Comparison of ENCODE assay signal across 43 cellular contexts in genomic region chr4:70080205-70080604, GRCh38. TPM values are rescaled to one million over a fixed set of nuclear protein-coding genes. Genes with fewer than 3 reads are reported as not detected.
"Had no signal": no experiment of that assay in that cellular context is flagged by ENCODE, and none has a peak within 500 bp of the region (broad histone marks: within the 10 kb centered on the region; RNA-seq: fewer than 3 reads in every experiment).

No MANE protein-coding gene starts in this region.

- H3K27ac ChIP-seq: adrenal gland, ascending aorta, body of pancreas, brain microvascular endothelial cell, breast epithelium, cardiac muscle cell had no signal

- H3K9me3 ChIP-seq: adrenal gland, ascending aorta, body of pancreas, breast epithelium had no signal

- ATAC-seq: activated naive CD4-positive, alpha-beta T cell treated with anti-CD3 and anti-CD28 coated beads, Interleukin-2, amount 50 U/mL, for 72 hours; activated naive CD8-positive, alpha-beta T cell treated with anti-CD3 and anti-CD28 coated beads, Interleukin-2, amount 50 U/mL, for 24 hours; activated T-cell treated with anti-CD3 and anti-CD28 coated beads, Interleukin-2, amount 50 U/mL, for 4 hours; activated T-cell treated with anti-CD3 and anti-CD28 coated beads, Interleukin-2, amount 50 U/mL, for 72 hours; activated T-helper 17 cell treated with anti-CD3 and anti-CD28 coated beads, Interleukin-2, amount 50 U/mL, for 72 hours; body of pancreas had no signal

- H3K4me3 Mint-ChIP-seq: activated naive CD4-positive, alpha-beta T cell treated with anti-CD3 and anti-CD28 coated beads for 36 hours; activated naive CD4-positive, alpha-beta T cell treated with anti-CD3 and anti-CD28 coated beads, Interleukin-2, amount 10 ng/mL, durations not matched to agents 7 days and 5 days; activated naive CD4-positive, alpha-beta T cell treated with anti-CD3 and anti-CD28 coated beads, Interleukin-2, amount 50 U/mL, for 24 hours; activated naive CD8-positive, alpha-beta T cell; activated naive CD8-positive, alpha-beta T cell treated with anti-CD3 and anti-CD28 coated beads for 36 hours; activated naive CD8-positive, alpha-beta T cell treated with anti-CD3 and anti-CD28 coated beads, Interleukin-2, amount 10 ng/mL, durations not matched to agents 7 days and 5 days; activated naive CD8-positive, alpha-beta T cell treated with anti-CD3 and anti-CD28 coated beads, Interleukin-2, amount 50 U/mL, for 24 hours; activated T-cell treated with anti-CD3 and anti-CD28 coated beads, Interleukin-2, amount 50 U/mL, for 24 hours; activated T-cell treated with anti-CD3 and anti-CD28 coated beads, Interleukin-2, amount 50 U/mL, for 4 hours; activated T-cell treated with anti-CD3 and anti-CD28 coated beads, Interleukin-2, amount 50 U/mL, for 72 hours; activated T-helper 1 cell treated with anti-CD3 and anti-CD28 coated beads, Interleukin-12 subunit alpha, Interleukin-12 subunit beta, Interleukin-2, Interleukin-4 antibody, amounts not matched to agents 30 ng/mL and 10 ng/mL and 1 ng/mL, durations not matched to agents 14 hours and 24 hours and 36 hours; activated T-helper 17 cell treated with anti-CD3 and anti-CD28 coated beads, Interleukin-2, amount 50 U/mL, for 72 hours; brain; central memory CD8-positive, alpha-beta T cell had no signal

- H3K27me3 Mint-ChIP-seq: activated naive CD4-positive, alpha-beta T cell treated with anti-CD3 and anti-CD28 coated beads, Interleukin-2, amount 10 ng/mL, durations not matched to agents 7 days and 5 days; activated naive CD4-positive, alpha-beta T cell treated with anti-CD3 and anti-CD28 coated beads, Interleukin-2, amount 50 U/mL, for 24 hours; activated naive CD8-positive, alpha-beta T cell; activated naive CD8-positive, alpha-beta T cell treated with anti-CD3 and anti-CD28 coated beads for 36 hours; activated naive CD8-positive, alpha-beta T cell treated with anti-CD3 and anti-CD28 coated beads, Interleukin-2, amount 10 ng/mL, durations not matched to agents 7 days and 5 days; activated naive CD8-positive, alpha-beta T cell treated with anti-CD3 and anti-CD28 coated beads, Interleukin-2, amount 50 U/mL, for 24 hours; activated T-cell treated with anti-CD3 and anti-CD28 coated beads, Interleukin-2, amount 50 U/mL, for 24 hours; activated T-helper 17 cell treated with anti-CD3 and anti-CD28 coated beads, Interleukin-2, amount 50 U/mL, for 72 hours; brain; central memory CD8-positive, alpha-beta T cell had no signal

- H3K36me3 Mint-ChIP-seq: activated naive CD4-positive, alpha-beta T cell treated with anti-CD3 and anti-CD28 coated beads, Interleukin-2, amount 10 ng/mL, durations not matched to agents 7 days and 5 days; activated naive CD4-positive, alpha-beta T cell treated with anti-CD3 and anti-CD28 coated beads, Interleukin-2, amount 50 U/mL, for 24 hours; activated naive CD4-positive, alpha-beta T cell treated with anti-CD3 and anti-CD28 coated beads, Interleukin-2, amount 50 U/mL, for 72 hours; activated naive CD8-positive, alpha-beta T cell; activated naive CD8-positive, alpha-beta T cell treated with anti-CD3 and anti-CD28 coated beads for 36 hours; activated naive CD8-positive, alpha-beta T cell treated with anti-CD3 and anti-CD28 coated beads, Interleukin-2, amount 10 ng/mL, durations not matched to agents 7 days and 5 days; brain had no signal

- H3K4me1 Mint-ChIP-seq: activated naive CD4-positive, alpha-beta T cell treated with anti-CD3 and anti-CD28 coated beads, Interleukin-2, amount 10 ng/mL, durations not matched to agents 7 days and 5 days; activated naive CD4-positive, alpha-beta T cell treated with anti-CD3 and anti-CD28 coated beads, Interleukin-2, amount 50 U/mL, for 24 hours; activated naive CD8-positive, alpha-beta T cell treated with anti-CD3 and anti-CD28 coated beads for 36 hours; activated naive CD8-positive, alpha-beta T cell treated with anti-CD3 and anti-CD28 coated beads, Interleukin-2, amount 10 ng/mL, durations not matched to agents 7 days and 5 days; activated naive CD8-positive, alpha-beta T cell treated with anti-CD3 and anti-CD28 coated beads, Interleukin-2, amount 50 U/mL, for 24 hours; activated T-helper 17 cell treated with anti-CD3 and anti-CD28 coated beads, Interleukin-2, amount 50 U/mL, for 72 hours; brain; central memory CD8-positive, alpha-beta T cell had no signal

- FAIRE-seq: astrocyte, bronchial epithelial cell had no signal

- H3K27ac Mint-ChIP-seq: activated naive CD4-positive, alpha-beta T cell treated with anti-CD3 and anti-CD28 coated beads for 36 hours; activated naive CD4-positive, alpha-beta T cell treated with anti-CD3 and anti-CD28 coated beads, Interleukin-2, amount 10 ng/mL, durations not matched to agents 7 days and 5 days; activated naive CD4-positive, alpha-beta T cell treated with anti-CD3 and anti-CD28 coated beads, Interleukin-2, amount 50 U/mL, for 24 hours; activated naive CD4-positive, alpha-beta T cell treated with anti-CD3 and anti-CD28 coated beads, Interleukin-2, amount 50 U/mL, for 72 hours; activated naive CD8-positive, alpha-beta T cell; activated naive CD8-positive, alpha-beta T cell treated with anti-CD3 and anti-CD28 coated beads for 36 hours; activated naive CD8-positive, alpha-beta T cell treated with anti-CD3 and anti-CD28 coated beads, Interleukin-2, amount 10 ng/mL, durations not matched to agents 7 days and 5 days; activated naive CD8-positive, alpha-beta T cell treated with anti-CD3 and anti-CD28 coated beads, Interleukin-2, amount 50 U/mL, for 24 hours; activated T-cell treated with anti-CD3 and anti-CD28 coated beads, Interleukin-2, amount 50 U/mL, for 24 hours; activated T-cell treated with anti-CD3 and anti-CD28 coated beads, Interleukin-2, amount 50 U/mL, for 72 hours; activated T-helper 1 cell treated with anti-CD3 and anti-CD28 coated beads, Interleukin-12 subunit alpha, Interleukin-12 subunit beta, Interleukin-2, Interleukin-4 antibody, amounts not matched to agents 30 ng/mL and 10 ng/mL and 1 ng/mL, durations not matched to agents 14 hours and 24 hours and 36 hours; activated T-helper 17 cell treated with anti-CD3 and anti-CD28 coated beads, Interleukin-2, amount 50 U/mL, for 72 hours; activated T-helper 2 cell treated with anti-CD3 and anti-CD28 coated beads, Interferon-gamma antibody, Interleukin-2, Interleukin-4, amounts not matched to agents 10 μg/mL and 5 μg/mL and 100 μg/mL, durations not matched to agents 14 hours and 24 hours and 36 hours; brain had no signal

- H3K4me1 ChIP-seq: adrenal gland, ascending aorta, body of pancreas, breast epithelium had no signal

- H3K4me3 ChIP-seq: adrenal gland, ascending aorta, body of pancreas, breast epithelium, cardiac muscle cell had no signal

- H3K36me3 ChIP-seq: adrenal gland, ascending aorta, brain microvascular endothelial cell, breast epithelium, cardiac muscle cell had no signal

- H3K9me3 Mint-ChIP-seq: activated naive CD4-positive, alpha-beta T cell treated with anti-CD3 and anti-CD28 coated beads for 36 hours; activated naive CD4-positive, alpha-beta T cell treated with anti-CD3 and anti-CD28 coated beads, Interleukin-2, amount 50 U/mL, for 24 hours; activated naive CD4-positive, alpha-beta T cell treated with anti-CD3 and anti-CD28 coated beads, Interleukin-2, amount 50 U/mL, for 72 hours; activated naive CD8-positive, alpha-beta T cell treated with anti-CD3 and anti-CD28 coated beads for 36 hours; activated naive CD8-positive, alpha-beta T cell treated with anti-CD3 and anti-CD28 coated beads, Interleukin-2, amount 10 ng/mL, durations not matched to agents 7 days and 5 days; activated naive CD8-positive, alpha-beta T cell treated with anti-CD3 and anti-CD28 coated beads, Interleukin-2, amount 50 U/mL, for 24 hours; activated T-cell treated with anti-CD3 and anti-CD28 coated beads, Interleukin-2, amount 50 U/mL, for 24 hours; activated T-cell treated with anti-CD3 and anti-CD28 coated beads, Interleukin-2, amount 50 U/mL, for 72 hours; activated T-helper 1 cell treated with anti-CD3 and anti-CD28 coated beads, Interleukin-12 subunit alpha, Interleukin-12 subunit beta, Interleukin-2, Interleukin-4 antibody, amounts not matched to agents 30 ng/mL and 10 ng/mL and 1 ng/mL, durations not matched to agents 14 hours and 24 hours and 36 hours; activated T-helper 17 cell treated with anti-CD3 and anti-CD28 coated beads, Interleukin-2, amount 50 U/mL, for 72 hours; activated T-helper 2 cell treated with anti-CD3 and anti-CD28 coated beads, Interferon-gamma antibody, Interleukin-2, Interleukin-4, amounts not matched to agents 10 μg/mL and 5 μg/mL and 100 μg/mL, durations not matched to agents 14 hours and 24 hours and 36 hours; central memory CD8-positive, alpha-beta T cell had no signal

- DNase-seq: activated effector memory CD4-positive, alpha-beta T cell treated with anti-CD3 and anti-CD28 coated beads, Interleukin-2, amount 50 U/mL, for 16 hours; activated effector memory CD4-positive, alpha-beta T cell treated with Interleukin-2 at 50 U/mL for 16 hours; activated gamma-delta T cell; activated gamma-delta T cell treated with Interleukin-2 at 50 U/mL for 16 hours; activated naive CD4-positive, alpha-beta T cell; activated naive CD4-positive, alpha-beta T cell treated with anti-CD3 and anti-CD28 coated beads for 36 hours; activated naive CD4-positive, alpha-beta T cell treated with anti-CD3 and anti-CD28 coated beads, Interleukin-2, amount 10 ng/mL, durations not matched to agents 7 days and 5 days; activated naive CD4-positive, alpha-beta T cell treated with anti-CD3 and anti-CD28 coated beads, Interleukin-2, amount 50 U/mL, for 16 hours; activated naive CD4-positive, alpha-beta T cell treated with Interleukin-2 at 50 U/mL for 16 hours; activated naive CD8-positive, alpha-beta T cell treated with anti-CD3 and anti-CD28 coated beads for 36 hours; activated naive CD8-positive, alpha-beta T cell treated with anti-CD3 and anti-CD28 coated beads, Interleukin-2, amount 10 ng/mL, durations not matched to agents 7 days and 5 days; activated naive CD8-positive, alpha-beta T cell treated with anti-CD3 and anti-CD28 coated beads, Interleukin-2, amount 50 U/mL, for 24 hours; activated T-cell treated with anti-CD3 and anti-CD28 coated beads for 4 hours; activated T-cell treated with anti-CD3 and anti-CD28 coated beads, Interleukin-2, amount 50 U/mL, for 1 hour; activated T-cell treated with anti-CD3 and anti-CD28 coated beads, Interleukin-2, amount 50 U/mL, for 24 hours; activated T-cell treated with anti-CD3 and anti-CD28 coated beads, Interleukin-2, amount 50 U/mL, for 4 hours; activated T-cell treated with anti-CD3 and anti-CD28 coated beads, Interleukin-2, amount 50 U/mL, for 48 hours; activated T-cell treated with anti-CD3 and anti-CD28 coated beads, Interleukin-2, amount 50 U/mL, for 72 hours; adrenal gland; amniotic stem cell; amygdala; anterior cingulate cortex; aorta; body of pancreas; brain microvascular endothelial cell; caudate nucleus; central memory CD4-positive, alpha-beta T cell; cerebellar nuclear complex had no signal

- H3K27me3 ChIP-seq: adrenal gland, ascending aorta, body of pancreas, brain microvascular endothelial cell, breast epithelium, cardiac muscle cell had no signal

RNA-seq across cellular contexts. Expression of gene HTN1, which starts 30.0 kb away (rescaled TPM):
- total RNA-seq: activated naive CD4-positive, alpha-beta T cell treated with anti-CD3 and anti-CD28 coated beads for 36 hours; activated naive CD4-positive, alpha-beta T cell treated with anti-CD3 and anti-CD28 coated beads, Interleukin-2, amount 50 U/mL, for 72 hours; activated naive CD8-positive, alpha-beta T cell treated with anti-CD3 and anti-CD28 coated beads for 36 hours; activated naive CD8-positive, alpha-beta T cell treated with anti-CD3 and anti-CD28 coated beads, Interleukin-2, amount 10 ng/mL, durations not matched to agents 7 days and 5 days; activated T-cell treated with anti-CD3 and anti-CD28 coated beads, Interleukin-2, amount 50 U/mL, for 4 hours; activated T-cell treated with anti-CD3 and anti-CD28 coated beads, Interleukin-2, amount 50 U/mL, for 72 hours; activated T-helper 1 cell treated with anti-CD3 and anti-CD28 coated beads, Interleukin-12 subunit alpha, Interleukin-12 subunit beta, Interleukin-2, Interleukin-4 antibody, amounts not matched to agents 30 ng/mL and 10 ng/mL and 1 ng/mL, durations not matched to agents 14 hours and 24 hours and 36 hours; activated T-helper 17 cell treated with anti-CD3 and anti-CD28 coated beads, Interleukin-2, amount 50 U/mL, for 72 hours; activated T-helper 2 cell treated with anti-CD3 and anti-CD28 coated beads, Interferon-gamma antibody, Interleukin-2, Interleukin-4, amounts not matched to agents 10 μg/mL and 5 μg/mL and 100 μg/mL, durations not matched to agents 14 hours and 24 hours and 36 hours; adrenal gland; aorta; ascending aorta; astrocyte; body of pancreas; breast epithelium; bronchial epithelial cell; cardiac muscle cell; cardiac septum had no signal
- polyA plus RNA-seq: adipose tissue, adrenal gland, aorta, cardiac muscle cell had no signal

RNA-seq across cellular contexts. Expression of gene HTN3, which starts 51.9 kb away (rescaled TPM):
- total RNA-seq: activated naive CD4-positive, alpha-beta T cell treated with anti-CD3 and anti-CD28 coated beads for 36 hours; activated naive CD4-positive, alpha-beta T cell treated with anti-CD3 and anti-CD28 coated beads, Interleukin-2, amount 50 U/mL, for 72 hours; activated naive CD8-positive, alpha-beta T cell treated with anti-CD3 and anti-CD28 coated beads for 36 hours; activated naive CD8-positive, alpha-beta T cell treated with anti-CD3 and anti-CD28 coated beads, Interleukin-2, amount 10 ng/mL, durations not matched to agents 7 days and 5 days; activated T-cell treated with anti-CD3 and anti-CD28 coated beads, Interleukin-2, amount 50 U/mL, for 4 hours; activated T-cell treated with anti-CD3 and anti-CD28 coated beads, Interleukin-2, amount 50 U/mL, for 72 hours; activated T-helper 1 cell treated with anti-CD3 and anti-CD28 coated beads, Interleukin-12 subunit alpha, Interleukin-12 subunit beta, Interleukin-2, Interleukin-4 antibody, amounts not matched to agents 30 ng/mL and 10 ng/mL and 1 ng/mL, durations not matched to agents 14 hours and 24 hours and 36 hours; activated T-helper 17 cell treated with anti-CD3 and anti-CD28 coated beads, Interleukin-2, amount 50 U/mL, for 72 hours; activated T-helper 2 cell treated with anti-CD3 and anti-CD28 coated beads, Interferon-gamma antibody, Interleukin-2, Interleukin-4, amounts not matched to agents 10 μg/mL and 5 μg/mL and 100 μg/mL, durations not matched to agents 14 hours and 24 hours and 36 hours; adrenal gland; aorta; ascending aorta; astrocyte; body of pancreas; breast epithelium; bronchial epithelial cell; cardiac muscle cell; cardiac septum had no signal
- polyA plus RNA-seq: adipose tissue, aorta, cardiac muscle cell had no signal
